ENCODE assay signal across 8 cellular contexts in genomic region chr17:17591408-17592265, GRCh38. TPM values are rescaled to one million over a fixed set of nuclear protein-coding genes. Genes with fewer than 3 reads are reported as not detected.
DNase-seq lines count a peak whose midpoint lies in the region; ATAC-seq and TF ChIP-seq lines count a peak whose summit lies in the region.

A gene with protein sequence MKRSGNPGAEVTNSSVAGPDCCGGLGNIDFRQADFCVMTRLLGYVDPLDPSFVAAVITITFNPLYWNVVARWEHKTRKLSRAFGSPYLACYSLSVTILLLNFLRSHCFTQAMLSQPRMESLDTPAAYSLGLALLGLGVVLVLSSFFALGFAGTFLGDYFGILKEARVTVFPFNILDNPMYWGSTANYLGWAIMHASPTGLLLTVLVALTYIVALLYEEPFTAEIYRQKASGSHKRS (minus strand): TSS chr17:17591708. CDS start chr17:17591626, 82 bp downstream.

- peak within 1 kb of the TSS; percentile 74 for H3K9ac ChIP-seq in KMS-11

- ATAC-seq in GM21737 (IDR thresholded peaks at IDR 0.05; ENCODE audit: unreplicated experiment): peak; percentile 90

- TF ChIP-seq POLR2A in Peyer's patch (IDR thresholded peaks at IDR 0.05): peak in 1 of 2 donors; percentile 69
- TF ChIP-seq POLR2A in esophagus muscularis mucosa (IDR thresholded peaks at IDR 0.05; ENCODE audit: low read depth): no peak

- H3K4me2 ChIP-seq in KMS-11: peak within 1 kb of the TSS; percentile 68

- intact Hi-C loops in esophagus muscularis mucosa (cut with DNase I): loop anchor here (5.0 kb wide), 1 partner anchor 99 kb away; no protein-coding TSS in a partner anchor

- DNase-seq in DMS53 treated with DMSO at 0.1 percent for 48 hours (lab: John Stamatoyannopoulos, UW; ENCODE audit: unreplicated experiment) (peak; percentile 92), Peyer's patch (peak; percentile 94 to 98 (median 96)), esophagus muscularis mucosa (ENCODE audit: extremely low spot score) (peak; percentile 99)
- peak; percentile 93 to 95 for DNase-seq in activated T-cell treated with anti-CD3 and anti-CD28 coated beads, Interleukin-2, amount 50 U/mL, for 48 hours
- peak; percentile 91 to 95 for DNase-seq in stimulated activated CD8-positive, alpha-beta memory T cell treated with anti-CD3 and anti-CD28 coated beads, Interleukin-7, amount 100 ng/mL, for 4 hours (ENCODE audit: low read depth in 2 of 2)

- no peak within 1 kb of the TSS for H3K4me3 ChIP-seq in KMS-11 (IDR thresholded peaks at IDR 0.05; ENCODE audit: insufficient read depth, low read depth, low read length)
- peak within 1 kb of the TSS; percentile 75 to 91 (median 84) for H3K4me3 ChIP-seq in Peyer's patch
- peak within 1 kb of the TSS; percentile 76 to 98 (median 83) for H3K4me3 ChIP-seq in esophagus muscularis mucosa
- peak within 1 kb of the TSS; percentile 91 to 92 for H3K4me3 ChIP-seq in muscle layer of duodenum (ENCODE audit: low read depth in 1 of 2, low read length in 2 of 2)

- H3K27ac ChIP-seq in KMS-11 (peak within 1 kb of the TSS; percentile 61), Peyer's patch (peak within 1 kb of the TSS; percentile 84 to 90 (median 90)), esophagus muscularis mucosa (replicated peaks in 1 of 4) (peak within 1 kb of the TSS; percentile 81 to 92 (median 88)), muscle layer of duodenum (ENCODE audit: low read length) (peak within 1 kb of the TSS; percentile 80)

- H3K36me3 ChIP-seq in KMS-11 (ENCODE audit: insufficient read depth) (no peaks in the 10 kb centered on the region), Peyer's patch (no peaks in the 10 kb centered on the region), esophagus muscularis mucosa (no peaks in the 10 kb centered on the region), muscle layer of duodenum (ENCODE audit: control insufficient read depth in 1 of 2, insufficient read depth in 2 of 2, low read length in 2 of 2) (no peaks in the 10 kb centered on the region)

- no peak for TF ChIP-seq EP300 in esophagus muscularis mucosa (IDR thresholded peaks at IDR 0.05)

- H4K20me1 ChIP-seq in KMS-11 (ENCODE audit: insufficient read depth): no peaks in the 10 kb centered on the region

- H3K9me3 ChIP-seq in Peyer's patch (no peaks in the 10 kb centered on the region), esophagus muscularis mucosa (no peaks in the 10 kb centered on the region), muscle layer of duodenum (ENCODE audit: control insufficient read depth in 1 of 2, low read length in 2 of 2) (no peaks in the 10 kb centered on the region)

- TF ChIP-seq CTCF in KMS-11 (conservative IDR thresholded peaks at IDR 0.05; ENCODE audit: low read depth, low read length) (no peak), Peyer's patch (IDR thresholded peaks at IDR 0.05) (no peak), esophagus muscularis mucosa (IDR thresholded peaks at IDR 0.05) (peak in 2 of 3 experiments; percentile 5 to 27)

- H3K4me1 ChIP-seq in KMS-11 (ENCODE audit: low read depth, poor library complexity, severe bottlenecking) (peaks cover 8% of the 10 kb centered on the region), Peyer's patch (peaks cover 0 to 18% (median 9%) of the 10 kb centered on the region in 4 donors), esophagus muscularis mucosa (peaks cover 20 to 32% (median 23%) of the 10 kb centered on the region in 4 donors), muscle layer of duodenum (ENCODE audit: control insufficient read depth in 1 of 2, insufficient read depth in 2 of 2, low read length in 2 of 2) (peaks cover 5 to 32% of the 10 kb centered on the region in 2 donors)

- H3K27me3 ChIP-seq in KMS-11 (ENCODE audit: insufficient read depth, low read depth) (no peaks in the 10 kb centered on the region), Peyer's patch (no peaks in the 10 kb centered on the region), esophagus muscularis mucosa (no peaks in the 10 kb centered on the region), muscle layer of duodenum (ENCODE audit: low read depth, low read length) (no peaks in the 10 kb centered on the region)

- H2AFZ ChIP-seq in KMS-11 (ENCODE audit: low read depth): peak within 1 kb of the TSS; percentile 59; the same call in 1 of the 2 replicates

- H3K79me2 ChIP-seq in KMS-11 (ENCODE audit: insufficient read depth, low read depth): no peaks in the 10 kb centered on the region

- WGBS in esophagus muscularis mucosa: under 1% methylated on average over 37 of the region's 76 CpGs

RNA-seq across cellular contexts. Expression of the gene that starts here (rescaled TPM):
- total RNA-seq in Peyer's patch (10 to 100 TPM in 3 of 4 donors, 1 to 10 TPM in 1; 9.9 to 25.0 (median 17.8) TPM), esophagus muscularis mucosa (10 to 100 TPM; 17.7 to 24.8 (median 20.6) TPM)

Comparison
In these comparisons a context has a peak if more than half of its experiments do, and no peak if none do; other contexts are left out.
1. CTCF ChIP-seq: peak in esophagus muscularis mucosa (2 of 3); none in KMS-11 (single experiment) and Peyer's patch (0 of 6).
2. Peak in every context shown above with its lines, with median percentiles within 50 percentile points of each other: DNase-seq and H3K27ac ChIP-seq.